ENCODE assay signal across 15 cellular contexts in the genomic region with DNA sequence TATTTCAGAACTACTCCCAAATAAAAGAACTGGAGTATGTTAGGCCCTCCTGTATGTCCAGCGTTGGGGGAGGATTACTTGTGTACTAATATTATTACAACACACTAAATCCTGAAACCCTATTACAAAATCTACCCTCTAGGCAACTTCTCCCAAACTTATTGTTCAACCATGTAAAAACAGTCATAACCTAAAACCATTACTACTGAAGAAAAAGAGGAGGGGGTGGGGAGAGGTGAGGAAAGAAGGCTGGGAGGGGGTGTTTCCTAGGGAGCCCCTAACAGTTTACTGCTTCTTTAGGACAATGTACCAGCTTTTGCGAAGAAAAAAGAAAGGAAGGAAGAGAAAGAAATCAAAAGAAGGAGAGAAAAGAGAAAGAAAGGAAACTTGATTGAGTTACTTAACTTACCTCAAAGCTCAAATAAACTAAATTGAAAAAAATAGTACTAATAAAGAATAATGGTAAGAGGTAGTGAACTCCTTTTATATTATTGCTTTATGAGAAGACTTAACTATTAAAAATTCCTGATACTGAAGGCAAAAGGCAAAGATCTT. TPM values are rescaled to one million over a fixed set of nuclear protein-coding genes. Genes with fewer than 3 reads are reported as not detected.
DNase-seq lines count a peak whose midpoint lies in the region; ATAC-seq and TF ChIP-seq lines count a peak whose summit lies in the region.
"Had no signal": no experiment of that assay in that cellular context is flagged by ENCODE, and none has a peak within 500 bp of the region (broad histone marks: within the 10 kb centered on the region; RNA-seq: fewer than 3 reads in every experiment).

No MANE protein-coding gene starts in this region.

- peaks cover 60% of the 10 kb centered on the region for H4K20me1 ChIP-seq in neural progenitor cell (ENCODE audit: low read depth)
- H4K20me1 ChIP-seq in SK-N-SH (ENCODE audit: insufficient read depth): no peaks in the 10 kb centered on the region

- H2AFZ ChIP-seq in neural progenitor cell (replicated peaks) (no peak overlapping the region), SK-N-SH (ENCODE audit: low read depth) (no peak overlapping the region)

- no peaks in the 10 kb centered on the region for H3K9me3 Mint-ChIP-seq in neural progenitor cell
- H3K9me3 Mint-ChIP-seq in activated T-helper 2 cell treated with anti-CD3 and anti-CD28 coated beads, Interferon-gamma antibody, Interleukin-2, Interleukin-4, amounts not matched to agents 10 μg/mL and 5 μg/mL and 100 μg/mL, durations not matched to agents 14 hours and 24 hours and 36 hours: no peaks in the 10 kb centered on the region
- peaks cover 3% of the 10 kb centered on the region for H3K9me3 Mint-ChIP-seq in activated CD8-positive, alpha-beta memory T cell treated with anti-CD3 and anti-CD28 coated beads, Interleukin-2, amount 10 ng/mL, durations not matched to agents 7 days and 5 days (ENCODE audit: low read depth)

- CTCF ChIA-PET in BJ (lab: Yijun Ruan, JAX) (interaction anchor here (1.0 to 1.2 kb wide), 2 partner anchors 204 to 611 kb away, joined by 3 read pairs; no protein-coding TSS in a partner anchor), SK-N-SH (lab: Yijun Ruan, JAX) (interaction anchor here (1.6 kb wide), 1 partner anchor 608 kb away, joined by 4 read pairs; no protein-coding TSS in a partner anchor)
- CTCF ChIA-PET in activated CD8-positive, alpha-beta memory T cell treated with anti-CD3 and anti-CD28 coated beads, Interleukin-2, amount 10 ng/mL, durations not matched to agents 7 days and 5 days (lab: Charles Lee): no interaction called here

- DNase-seq in BJ (ENCODE audit: low read depth) (no peak), RPMI7951 (ENCODE audit: low read depth) (peak; percentile 41), fibroblast of the conjunctiva (ENCODE audit: low read depth) (peak; percentile 16), neural progenitor cell (ENCODE audit: low spot score) (no peak), SK-N-SH (no peak)
- DNase-seq in activated T-helper 2 cell treated with anti-CD3 and anti-CD28 coated beads, Interferon-gamma antibody, Interleukin-2, Interleukin-4, amounts not matched to agents 10 μg/mL and 5 μg/mL and 100 μg/mL, durations not matched to agents 14 hours and 24 hours and 36 hours (ENCODE audit: low spot score): no peak
- no peak for DNase-seq in activated CD8-positive, alpha-beta memory T cell treated with anti-CD3 and anti-CD28 coated beads, Interleukin-2, amount 10 ng/mL, durations not matched to agents 7 days and 5 days
- DNase-seq: left lung, NCI-H1436, NCI-H526 treated with DMSO at 0.1 percent for 48 hours, tibial artery had no signal

- H3F3A ChIP-seq in neural progenitor cell (ENCODE audit: low read depth) (peaks cover 54% of the 10 kb centered on the region), SK-N-SH (replicated peaks; ENCODE audit: insufficient read depth) (no peaks in the 10 kb centered on the region)

- no peaks in the 10 kb centered on the region for H3K9me3 ChIP-seq in neural progenitor cell (ENCODE audit: low read depth)
- no peaks in the 10 kb centered on the region for H3K9me3 ChIP-seq in SK-N-SH
- H3K9me3 ChIP-seq: breast epithelium, esophagus muscularis mucosa, left lung, tibial artery had no signal

- peak overlapping the region; percentile 98 for H3K4me2 ChIP-seq in neural progenitor cell
- H3K4me2 ChIP-seq in SK-N-SH: no peak overlapping the region
- H3K4me2 ChIP-seq: BLaER1 had no signal

- H3K27me3 ChIP-seq in BJ (ENCODE audit: control insufficient read depth, insufficient read depth, low read length): no peaks in the 10 kb centered on the region
- H3K27me3 ChIP-seq in neural progenitor cell: no peaks in the 10 kb centered on the region
- peaks cover 50% of the 10 kb centered on the region for H3K27me3 ChIP-seq in SK-N-SH (ENCODE audit: insufficient read depth)

- H3K4me1 Mint-ChIP-seq in neural progenitor cell: peaks cover 59% of the 10 kb centered on the region
- no peaks in the 10 kb centered on the region for H3K4me1 Mint-ChIP-seq in activated T-helper 2 cell treated with anti-CD3 and anti-CD28 coated beads, Interferon-gamma antibody, Interleukin-2, Interleukin-4, amounts not matched to agents 10 μg/mL and 5 μg/mL and 100 μg/mL, durations not matched to agents 14 hours and 24 hours and 36 hours (ENCODE audit: low read depth)
- H3K4me1 Mint-ChIP-seq in activated CD8-positive, alpha-beta memory T cell treated with anti-CD3 and anti-CD28 coated beads, Interleukin-2, amount 10 ng/mL, durations not matched to agents 7 days and 5 days: no peaks in the 10 kb centered on the region

- H3K79me2 ChIP-seq in neural progenitor cell (ENCODE audit: low read depth) (peaks cover 92% of the 10 kb centered on the region), SK-N-SH (ENCODE audit: insufficient read depth) (no peaks in the 10 kb centered on the region)

- H3K4me3 Mint-ChIP-seq in neural progenitor cell: peak overlapping the region; percentile 97
- no peak overlapping the region for H3K4me3 Mint-ChIP-seq in activated T-helper 2 cell treated with anti-CD3 and anti-CD28 coated beads, Interferon-gamma antibody, Interleukin-2, Interleukin-4, amounts not matched to agents 10 μg/mL and 5 μg/mL and 100 μg/mL, durations not matched to agents 14 hours and 24 hours and 36 hours (ENCODE audit: low read depth)
- H3K4me3 Mint-ChIP-seq in activated CD8-positive, alpha-beta memory T cell treated with anti-CD3 and anti-CD28 coated beads, Interleukin-2, amount 10 ng/mL, durations not matched to agents 7 days and 5 days: no peak overlapping the region

- ATAC-seq in GM19328 (IDR thresholded peaks at IDR 0.05; ENCODE audit: unreplicated experiment): no peak
- ATAC-seq in activated CD8-positive, alpha-beta memory T cell treated with anti-CD3 and anti-CD28 coated beads, Interleukin-2, amount 10 ng/mL, durations not matched to agents 7 days and 5 days: no peak
- ATAC-seq: left lung had no signal

- H3K9me2 ChIP-seq in SK-N-SH: no peaks in the 10 kb centered on the region

- peak overlapping the region; percentile 86 for H3K9ac ChIP-seq in neural progenitor cell
- H3K9ac ChIP-seq in SK-N-SH: no peak overlapping the region
- H3K9ac ChIP-seq: BLaER1 had no signal

- no peak for TF ChIP-seq RAD21 in SK-N-SH (IDR thresholded peaks at IDR 0.05; ENCODE audit: low read length)

- H3K27ac Mint-ChIP-seq in neural progenitor cell: peak overlapping the region; percentile 85
- H3K27ac Mint-ChIP-seq in activated T-helper 2 cell treated with anti-CD3 and anti-CD28 coated beads, Interferon-gamma antibody, Interleukin-2, Interleukin-4, amounts not matched to agents 10 μg/mL and 5 μg/mL and 100 μg/mL, durations not matched to agents 14 hours and 24 hours and 36 hours: no peak overlapping the region
- no peak overlapping the region for H3K27ac Mint-ChIP-seq in activated CD8-positive, alpha-beta memory T cell treated with anti-CD3 and anti-CD28 coated beads, Interleukin-2, amount 10 ng/mL, durations not matched to agents 7 days and 5 days

- POLR2A ChIA-PET in BJ (lab: Charles Lee) (no interaction called here), SK-N-SH (lab: Yijun Ruan, JAX) (no interaction called here)

- 27% methylated on average over 2 of the region's 2 CpGs for WGBS in SK-N-SH (ENCODE audit: low lambda C conversion rate)

- TF ChIP-seq EP300 in SK-N-SH (IDR thresholded peaks at IDR 0.05; ENCODE audit: borderline replicate concordance in 1 of 2, low read depth in 1 of 2, low read length in 1 of 2): no peak

- H3K36me3 ChIP-seq in BJ (ENCODE audit: control insufficient read depth, insufficient read depth, low read length) (no peaks in the 10 kb centered on the region; the same call in 1 of the 2 replicates), neural progenitor cell (peaks cover 4% of the 10 kb centered on the region), SK-N-SH (replicated peaks in 1 of 2; ENCODE audit: control insufficient read depth in 1 of 2, insufficient read depth in 2 of 2, low read length in 1 of 2) (no peaks in the 10 kb centered on the region)
- H3K36me3 ChIP-seq: BLaER1, breast epithelium, esophagus muscularis mucosa, left lung, tibial artery had no signal

- intact Hi-C loops in activated T-helper 2 cell treated with anti-CD3 and anti-CD28 coated beads, Interferon-gamma antibody, Interleukin-2, Interleukin-4, amounts not matched to agents 10 μg/mL and 5 μg/mL and 100 μg/mL, durations not matched to agents 14 hours and 24 hours and 36 hours (cut with micrococcal nuclease): no loop called here

- peaks cover 12% of the 10 kb centered on the region for H3K27me3 Mint-ChIP-seq in neural progenitor cell (ENCODE audit: insufficient read depth, low read depth)
- H3K27me3 Mint-ChIP-seq in activated T-helper 2 cell treated with anti-CD3 and anti-CD28 coated beads, Interferon-gamma antibody, Interleukin-2, Interleukin-4, amounts not matched to agents 10 μg/mL and 5 μg/mL and 100 μg/mL, durations not matched to agents 14 hours and 24 hours and 36 hours (ENCODE audit: low read depth): peaks cover 60% of the 10 kb centered on the region
- peaks cover 69% of the 10 kb centered on the region for H3K27me3 Mint-ChIP-seq in activated CD8-positive, alpha-beta memory T cell treated with anti-CD3 and anti-CD28 coated beads, Interleukin-2, amount 10 ng/mL, durations not matched to agents 7 days and 5 days

- H3K4me1 ChIP-seq in neural progenitor cell (peaks cover 45% of the 10 kb centered on the region), SK-N-SH (ENCODE audit: control insufficient read depth in 1 of 2, insufficient read depth in 2 of 2, low read depth in 1 of 2, low read length in 1 of 2) (no peaks in the 10 kb centered on the region; a peak in 2 of 4 replicates)

- H3K27ac ChIP-seq in neural progenitor cell (peak overlapping the region; percentile 97), SK-N-SH (ENCODE audit: low read depth in 2 of 2, low read length in 1 of 2) (no peak overlapping the region)
- H3K27ac ChIP-seq: BLaER1, breast epithelium, esophagus muscularis mucosa, left lung, tibial artery had no signal

- no peak for TF ChIP-seq CTCF in BJ (IDR thresholded peaks at IDR 0.05; ENCODE audit: insufficient read depth, low read depth, low read length)
- TF ChIP-seq CTCF in neural progenitor cell (IDR thresholded peaks at IDR 0.05): no peak
- TF ChIP-seq CTCF in SK-N-SH (IDR thresholded peaks at IDR 0.05): no peak

- H3K4me3 ChIP-seq in BJ (ENCODE audit: low read depth, low read length): peak overlapping the region; percentile 92
- peak overlapping the region; percentile 97 for H3K4me3 ChIP-seq in neural progenitor cell
- H3K4me3 ChIP-seq in SK-N-SH (ENCODE audit: low read depth in 2 of 2, low read length in 1 of 2): no peak overlapping the region
- H3K4me3 ChIP-seq: BLaER1, breast epithelium, esophagus muscularis mucosa, left lung, tibial artery had no signal

- no peaks in the 10 kb centered on the region for H3K36me3 Mint-ChIP-seq in neural progenitor cell
- H3K36me3 Mint-ChIP-seq in activated T-helper 2 cell treated with anti-CD3 and anti-CD28 coated beads, Interferon-gamma antibody, Interleukin-2, Interleukin-4, amounts not matched to agents 10 μg/mL and 5 μg/mL and 100 μg/mL, durations not matched to agents 14 hours and 24 hours and 36 hours (ENCODE audit: low read depth): peaks cover 6% of the 10 kb centered on the region
- H3K36me3 Mint-ChIP-seq in activated CD8-positive, alpha-beta memory T cell treated with anti-CD3 and anti-CD28 coated beads, Interleukin-2, amount 10 ng/mL, durations not matched to agents 7 days and 5 days: peaks cover 7% of the 10 kb centered on the region

RNA-seq across cellular contexts. Expression of gene SALL1, which starts 2.3 kb away (rescaled TPM):
- polyA plus RNA-seq in BJ (2011; rRNA removed) (4.0 and 5.4 TPM in 2 replicates), SK-N-SH (2012; rRNA removed) (0.02 TPM in 1 of 2 replicates, not detected in the other)
- 4.8 and 5.6 TPM in 2 replicates for polyA minus RNA-seq in BJ (2011; rRNA and poly(A)+ RNA removed)
- total RNA-seq in RPMI7951 (2014; rRNA removed; shearing (Covaris generic)): 8.9 and 10.8 TPM in 2 replicates
- total RNA-seq in neural progenitor cell (ENCODE audit: low replicate concordance): 50.3 and 70.7 TPM in 2 replicates
- not detected in 2 replicates for total RNA-seq in activated T-helper 2 cell treated with anti-CD3 and anti-CD28 coated beads, Interferon-gamma antibody, Interleukin-2, Interleukin-4, amounts not matched to agents 10 μg/mL and 5 μg/mL and 100 μg/mL, durations not matched to agents 14 hours and 24 hours and 36 hours
- not detected in 2 replicates for polyA plus RNA-seq in SK-N-SH (2012; cell fraction: cytosol; rRNA removed)
- polyA plus RNA-seq in SK-N-SH (2012; cell fraction: nucleus; rRNA removed): 0.01 TPM in 1 of 2 replicates, not detected in the other
- not detected for total RNA-seq in activated CD8-positive, alpha-beta memory T cell treated with anti-CD3 and anti-CD28 coated beads, Interleukin-2, amount 10 ng/mL, durations not matched to agents 7 days and 5 days
- total RNA-seq: esophagus muscularis mucosa, left lung had no signal

Comparison
In these comparisons a context has a peak if more than half of its experiments do, and no peak if none do; other contexts are left out.
1. DNase-seq: peak in RPMI7951 (single experiment) and fibroblast of the conjunctiva (single experiment); none in BJ (single experiment), neural progenitor cell (single experiment), activated T-helper 2 cell treated with anti-CD3 and anti-CD28 coated beads, Interferon-gamma antibody, Interleukin-2, Interleukin-4, amounts not matched to agents 10 μg/mL and 5 μg/mL and 100 μg/mL, durations not matched to agents 14 hours and 24 hours and 36 hours (single experiment), SK-N-SH (single experiment) and activated CD8-positive, alpha-beta memory T cell treated with anti-CD3 and anti-CD28 coated beads, Interleukin-2, amount 10 ng/mL, durations not matched to agents 7 days and 5 days (single experiment).
2. H3K4me3 ChIP-seq: peak in BJ (single experiment) and neural progenitor cell (single experiment); none in SK-N-SH (0 of 2).